ENCODE assay signal across 2 cellular contexts in the genomic region with DNA sequence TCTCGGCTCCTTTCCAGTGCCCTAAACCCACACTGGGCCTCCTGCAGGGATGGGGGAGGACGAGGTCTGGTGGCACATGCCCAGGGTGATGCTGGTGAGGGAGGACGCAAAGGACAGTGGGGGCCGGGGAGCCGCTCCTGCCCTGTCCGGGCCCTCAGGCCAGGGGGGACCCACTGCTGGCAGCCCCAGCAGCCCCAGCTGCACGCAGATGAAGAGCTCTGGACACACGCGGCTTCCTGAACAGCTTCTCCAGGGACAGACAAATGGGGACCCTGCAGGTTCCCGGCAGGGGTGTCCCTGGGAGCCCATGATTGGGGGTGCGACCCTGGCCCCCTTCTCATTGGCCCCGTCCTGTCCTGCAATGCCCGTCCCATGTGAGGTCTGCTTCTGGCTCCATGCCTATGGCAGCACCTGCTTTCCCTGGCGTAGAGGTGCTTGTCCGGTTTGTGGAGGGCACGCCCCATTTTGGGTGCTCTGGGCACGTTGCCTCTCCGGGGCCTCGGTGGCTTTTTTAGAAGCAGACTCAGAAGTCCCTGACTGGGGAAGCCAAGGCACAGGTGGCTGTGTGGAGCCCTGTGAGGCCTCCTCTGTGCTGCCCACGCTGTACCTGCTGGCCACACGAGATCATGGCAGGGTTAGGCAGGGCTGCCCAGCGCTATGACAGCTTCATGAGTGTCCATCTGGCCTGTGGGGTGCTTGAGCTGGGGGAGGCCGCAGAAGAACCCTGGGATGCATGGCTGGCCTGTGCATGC.
TF ChIP-seq lines count a peak whose summit lies in the region.

No MANE protein-coding gene starts in this region.

TF ChIP-seq in K562, 482 proteins besides CTCF, POLR2A, EP300 and RAD21 (continues in another document):
- TF ChIP-seq THAP12 (CRISPR knock-in tag; IDR thresholded peaks at IDR 0.05) (no peak), TCFL5 (CRISPR knock-in tag; conservative IDR thresholded peaks at IDR 0.05) (no peak), ZNF668 (CRISPR knock-in tag; IDR thresholded peaks at IDR 0.05) (no peak), ZNF316 (IDR thresholded peaks at IDR 0.05) (no peak), SMAD3 (CRISPR knock-in tag; conservative IDR thresholded peaks at IDR 0.05) (no peak), PHB (CRISPR knock-in tag; IDR thresholded peaks at IDR 0.05) (no peak), DPF2 (IDR thresholded peaks at IDR 0.05) (no peak), POLR2G (IDR thresholded peaks at IDR 0.05; ENCODE audit: low read depth, low read length) (peak; percentile 69), HCFC1 (IDR thresholded peaks at IDR 0.05; ENCODE audit: low read depth, low read length) (no peak), MBD2 (IDR thresholded peaks at IDR 0.05; ENCODE audit: borderline replicate concordance, low read depth) (no peak), ZNF518B (CRISPR knock-in tag; IDR thresholded peaks at IDR 0.05) (no peak), PTRF (tag; IDR thresholded peaks at IDR 0.05) (no peak), JUNB (CRISPR knock-in tag; conservative IDR thresholded peaks at IDR 0.05) (no peak), FOS (IDR thresholded peaks at IDR 0.05; ENCODE audit: extremely low read depth, insufficient read length) (no peak), RBM14 (IDR thresholded peaks at IDR 0.05; ENCODE audit: borderline replicate concordance, insufficient read depth, low read depth, low read length) (no peak), ZNF77 (CRISPR knock-in tag; IDR thresholded peaks at IDR 0.05) (no peak), HOXB6 (CRISPR knock-in tag; IDR thresholded peaks at IDR 0.05; ENCODE audit: borderline replicate concordance) (no peak), ZNF354B (CRISPR knock-in tag; IDR thresholded peaks at IDR 0.05) (no peak), KDM4B (IDR thresholded peaks at IDR 0.05; ENCODE audit: borderline replicate concordance in 2 of 2, low read depth in 1 of 2) (no peak), ZNF224 (CRISPR knock-in tag; IDR thresholded peaks at IDR 0.05) (no peak), ZNF3 (CRISPR knock-in tag; IDR thresholded peaks at IDR 0.05) (no peak), RBM22 (IDR thresholded peaks at IDR 0.05; ENCODE audit: low read depth, low read length, poor library complexity, severe bottlenecking) (peak; percentile 15), TOE1 (IDR thresholded peaks at IDR 0.05; ENCODE audit: borderline replicate concordance) (no peak), TOE1 (CRISPR knock-in tag; IDR thresholded peaks at IDR 0.05; ENCODE audit: borderline replicate concordance, low read depth) (no peak), POLR2AphosphoS2 (IDR thresholded peaks at IDR 0.05; ENCODE audit: low read length) (peak; percentile 32; the same call in 1 of the 2 replicates)
- TF ChIP-seq, protein P1, sequence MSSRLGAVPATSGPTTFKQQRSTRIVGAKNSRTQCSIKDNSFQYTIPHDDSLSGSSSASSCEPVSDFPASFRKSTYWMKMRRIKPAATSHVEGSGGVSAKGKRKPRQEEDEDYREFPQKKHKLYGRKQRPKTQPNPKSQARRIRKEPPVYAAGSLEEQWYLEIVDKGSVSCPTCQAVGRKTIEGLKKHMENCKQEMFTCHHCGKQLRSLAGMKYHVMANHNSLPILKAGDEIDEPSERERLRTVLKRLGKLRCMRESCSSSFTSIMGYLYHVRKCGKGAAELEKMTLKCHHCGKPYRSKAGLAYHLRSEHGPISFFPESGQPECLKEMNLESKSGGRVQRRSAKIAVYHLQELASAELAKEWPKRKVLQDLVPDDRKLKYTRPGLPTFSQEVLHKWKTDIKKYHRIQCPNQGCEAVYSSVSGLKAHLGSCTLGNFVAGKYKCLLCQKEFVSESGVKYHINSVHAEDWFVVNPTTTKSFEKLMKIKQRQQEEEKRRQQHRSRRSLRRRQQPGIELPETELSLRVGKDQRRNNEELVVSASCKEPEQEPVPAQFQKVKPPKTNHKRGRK (tag; IDR thresholded peaks at IDR 0.05) = no peak
- TF ChIP-seq, protein P2, sequence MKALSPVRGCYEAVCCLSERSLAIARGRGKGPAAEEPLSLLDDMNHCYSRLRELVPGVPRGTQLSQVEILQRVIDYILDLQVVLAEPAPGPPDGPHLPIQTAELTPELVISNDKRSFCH (CRISPR knock-in tag; IDR thresholded peaks at IDR 0.05) = no peak
- TF ChIP-seq, protein P2 (tag; IDR thresholded peaks at IDR 0.05) = no peak

TF ChIP-seq in liver, 16 proteins besides CTCF, POLR2A, EP300 and RAD21:
- TF ChIP-seq MAX (IDR thresholded peaks at IDR 0.05) (no peak), JUND (IDR thresholded peaks at IDR 0.05) (no peak), REST (IDR thresholded peaks at IDR 0.05) (no peak), YY1 (IDR thresholded peaks at IDR 0.05) (no peak), HNF4G (IDR thresholded peaks at IDR 0.05) (no peak), HNF4A (conservative IDR thresholded peaks at IDR 0.05) (no peak), FOXA1 (IDR thresholded peaks at IDR 0.05) (no peak), RXRA (IDR thresholded peaks at IDR 0.05) (no peak), TAF1 (conservative IDR thresholded peaks at IDR 0.05) (no peak)
